ENCODE assay signal across 8 cellular contexts in the genomic region with DNA sequence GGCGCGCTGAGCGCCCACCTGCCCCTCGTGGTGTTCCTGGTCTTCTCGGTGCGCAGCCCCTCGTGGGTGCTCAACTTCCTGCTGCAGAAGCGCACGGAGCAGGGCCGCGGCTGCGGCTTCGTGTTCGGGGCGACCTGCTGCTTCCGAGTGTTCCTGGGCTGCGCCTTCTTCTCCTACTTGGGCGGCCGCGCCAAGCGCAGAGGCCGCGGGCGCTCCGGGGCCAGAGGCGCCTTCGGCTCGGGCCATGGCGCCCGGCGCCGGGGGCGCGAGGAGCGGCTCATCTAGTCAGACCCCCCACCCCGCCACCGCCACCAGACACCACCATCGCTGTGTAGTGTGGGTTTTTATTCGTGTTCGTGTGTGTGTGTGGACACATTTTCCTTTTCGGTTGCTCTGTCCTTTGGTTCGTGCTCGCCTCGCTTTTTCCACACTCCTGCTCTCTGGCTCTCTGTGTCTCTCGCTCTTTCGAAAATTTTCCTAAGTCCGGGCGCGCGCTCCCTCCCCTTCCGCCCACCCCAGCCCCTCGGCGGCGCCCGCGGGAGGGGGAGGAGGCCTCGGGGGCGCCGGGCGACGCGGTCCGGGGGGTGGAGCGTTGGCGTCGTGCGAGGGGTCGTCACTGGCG. TPM values are rescaled to one million over a fixed set of nuclear protein-coding genes. Genes with fewer than 3 reads are reported as not detected.
DNase-seq lines count a peak whose midpoint lies in the region; ATAC-seq and TF ChIP-seq lines count a peak whose summit lies in the region.

No MANE protein-coding gene starts in this region.

- POLR2A ChIA-PET in activated CD4-positive, alpha-beta T cell treated with anti-CD3 and anti-CD28 coated beads, Interleukin-2, amount 10 ng/mL, durations not matched to agents 7 days and 5 days (lab: Charles Lee), result no interaction called here

- no peaks in the 10 kb centered on the region for H3K27me3 Mint-ChIP-seq in activated CD4-positive, alpha-beta T cell treated with anti-CD3 and anti-CD28 coated beads, Interleukin-2, amount 10 ng/mL, durations not matched to agents 7 days and 5 days

- DNase-seq in GDM1 (lab: John Stamatoyannopoulos, UW) (peak; percentile 71), NCI-H2227 treated with DMSO at 0.1 percent for 48 hours (lab: John Stamatoyannopoulos, UW) (peak; percentile 72), coronary artery (ENCODE audit: low spot score) (peak; percentile 89), left lung (peak; percentile 81 to 91)
- DNase-seq in activated CD4-positive, alpha-beta T cell treated with anti-CD3 and anti-CD28 coated beads, Interleukin-2, amount 10 ng/mL, durations not matched to agents 7 days and 5 days, result peak; percentile 64
- DNase-seq in stimulated activated CD4-positive, alpha-beta T cell treated with anti-CD3 and anti-CD28 coated beads, Interleukin-1b, Interleukin-23, amount 100 ng/mL, for 4 hours (ENCODE audit: low read depth in 2 of 2), result peak; percentile 59 to 65

- ATAC-seq in HG02870 (IDR thresholded peaks at IDR 0.05; ENCODE audit: unreplicated experiment) (peak; percentile 23), left lung (peak; percentile 71), GM19455 (IDR thresholded peaks at IDR 0.05; ENCODE audit: unreplicated experiment) (no peak)

- H3K36me3 Mint-ChIP-seq in activated CD4-positive, alpha-beta T cell treated with anti-CD3 and anti-CD28 coated beads, Interleukin-2, amount 10 ng/mL, durations not matched to agents 7 days and 5 days (ENCODE audit: low read depth), result peaks cover 23% of the 10 kb centered on the region

- intact Hi-C loops in left lung (cut with DNase I), result no loop called here

- CTCF ChIA-PET in activated CD4-positive, alpha-beta T cell treated with anti-CD3 and anti-CD28 coated beads, Interleukin-2, amount 10 ng/mL, durations not matched to agents 7 days and 5 days (lab: Charles Lee), result interaction anchor here (1.5 kb wide), 1 partner anchor 20 kb away, joined by 5 read pairs; no protein-coding TSS in a partner anchor

- H3K27ac Mint-ChIP-seq in activated CD4-positive, alpha-beta T cell treated with anti-CD3 and anti-CD28 coated beads, Interleukin-2, amount 10 ng/mL, durations not matched to agents 7 days and 5 days, result peak overlapping the region; percentile 98

- H3K36me3 ChIP-seq in left lung, result peaks cover 0 to under 1% of the 10 kb centered on the region in 2 donors

- TF ChIP-seq CTCF in coronary artery (IDR thresholded peaks at IDR 0.05) (no peak), left lung (IDR thresholded peaks at IDR 0.05) (no peak)

- peaks cover 22 to 40% of the 10 kb centered on the region in 2 donors for H3K4me1 ChIP-seq in left lung

- peak overlapping the region; percentile 100 for H3K27ac ChIP-seq in coronary artery
- peak overlapping the region; percentile 91 to 99 for H3K27ac ChIP-seq in left lung

- no peaks in the 10 kb centered on the region for H3K9me3 Mint-ChIP-seq in activated CD4-positive, alpha-beta T cell treated with anti-CD3 and anti-CD28 coated beads, Interleukin-2, amount 10 ng/mL, durations not matched to agents 7 days and 5 days

- peak overlapping the region; percentile 81 for H3K4me3 ChIP-seq in coronary artery
- H3K4me3 ChIP-seq in left lung, result peak overlapping the region; percentile 40 to 72

- H3K4me3 Mint-ChIP-seq in activated CD4-positive, alpha-beta T cell treated with anti-CD3 and anti-CD28 coated beads, Interleukin-2, amount 10 ng/mL, durations not matched to agents 7 days and 5 days, result peak overlapping the region; percentile 93

- H3K27me3 ChIP-seq in left lung, result no peaks in the 10 kb centered on the region

- H3K9me3 ChIP-seq in left lung, result no peaks in the 10 kb centered on the region

- H3K4me1 Mint-ChIP-seq in activated CD4-positive, alpha-beta T cell treated with anti-CD3 and anti-CD28 coated beads, Interleukin-2, amount 10 ng/mL, durations not matched to agents 7 days and 5 days, result peaks cover 50% of the 10 kb centered on the region

RNA-seq across cellular contexts. Expression of a gene that starts 38.0 kb away (rescaled TPM):
- 1,000 to 10,000 TPM; 1,022 to 1,326 TPM for total RNA-seq in activated CD4-positive, alpha-beta T cell treated with anti-CD3 and anti-CD28 coated beads, Interleukin-2, amount 10 ng/mL, durations not matched to agents 7 days and 5 days
- 1,000 to 10,000 TPM in 1 of 2 donors, 100 to 1,000 TPM in 1; 723 to 1,158 TPM for total RNA-seq in left lung

RNA-seq across cellular contexts. Expression of a gene that starts 39.9 kb away (rescaled TPM):
- total RNA-seq in activated CD4-positive, alpha-beta T cell treated with anti-CD3 and anti-CD28 coated beads, Interleukin-2, amount 10 ng/mL, durations not matched to agents 7 days and 5 days, result 1 to 10 TPM in 1 of 2 experiments, under 1 TPM in 1; 0.96 to 1.5 TPM
- 1 to 10 TPM; 1.5 TPM for total RNA-seq in left lung
